In genomic region chr7:47726047-47726726, GRCh38 we compare ENCODE assay signal across 1 cellular context.
TF ChIP-seq lines count a peak whose summit lies in the region.

No MANE protein-coding gene starts in this region.

TF ChIP-seq in H1, 55 proteins besides CTCF, POLR2A, EP300 and RAD21:
- TF ChIP-seq CHD7 (IDR thresholded peaks at IDR 0.05; ENCODE audit: insufficient replicate concordance, low read length) (no peak), ASH2L (IDR thresholded peaks at IDR 0.05; ENCODE audit: low read length) (no peak), CHD2 (IDR thresholded peaks at IDR 0.05; ENCODE audit: low read length) (no peak), CREB1 (IDR thresholded peaks at IDR 0.05) (no peak), NANOG (IDR thresholded peaks at IDR 0.05; ENCODE audit: insufficient read depth, low read depth, low read length, poor library complexity, severe bottlenecking) (no peak), KDM1A (IDR thresholded peaks at IDR 0.05; ENCODE audit: borderline replicate concordance, low read length) (no peak), BRCA1 (IDR thresholded peaks at IDR 0.05; ENCODE audit: low read depth, low read length) (no peak), SP1 (IDR thresholded peaks at IDR 0.05; ENCODE audit: low read depth, low read length) (no peak), SAP30 (IDR thresholded peaks at IDR 0.05; ENCODE audit: insufficient read depth, insufficient replicate concordance, low read length) (no peak), CTBP2 (IDR thresholded peaks at IDR 0.05; ENCODE audit: borderline replicate concordance, insufficient read depth, insufficient read length, low read length) (no peak), JUND (IDR thresholded peaks at IDR 0.05; ENCODE audit: low read length) (no peak), BACH1 (IDR thresholded peaks at IDR 0.05; ENCODE audit: low read length) (no peak), TAF1 (IDR thresholded peaks at IDR 0.05; ENCODE audit: low read depth, low read length) (no peak), ZNF274 (IDR thresholded peaks at IDR 0.05; ENCODE audit: borderline replicate concordance, extremely low read depth, low read length) (no peak), MAX (IDR thresholded peaks at IDR 0.05) (no peak), RXRA (IDR thresholded peaks at IDR 0.05; ENCODE audit: insufficient read depth, low read depth, low read length) (no peak), PHF8 (conservative IDR thresholded peaks at IDR 0.05; ENCODE audit: low read depth, low read length) (no peak), YY1 (IDR thresholded peaks at IDR 0.05; ENCODE audit: low read depth, low read length) (no peak), SUZ12 (IDR thresholded peaks at IDR 0.05; ENCODE audit: low read length) (no peak), RNF2 (IDR thresholded peaks at IDR 0.05; ENCODE audit: borderline replicate concordance, low read depth, low read length, missing control alignments, poor library complexity, severe bottlenecking) (no peak)
